ENCODE assay signal across 16 cellular contexts in genomic region chr22:22761963-22762772, GRCh38.
DNase-seq lines count a peak whose midpoint lies in the region; ATAC-seq, FAIRE-seq and TF ChIP-seq lines count a peak whose summit lies in the region.
"Had no signal": no experiment of that assay in that cellular context is flagged by ENCODE, and none has a peak within 500 bp of the region (broad histone marks: within the 10 kb centered on the region; RNA-seq: fewer than 3 reads in every experiment).

No MANE protein-coding gene starts in this region.

- H3K27ac ChIP-seq in K562 (ENCODE audit: extremely low read depth, low read depth, low read length) = no peak overlapping the region
- H3K27ac ChIP-seq: C4-2B had no signal

- H3K9me3 Mint-ChIP-seq in activated naive CD4-positive, alpha-beta T cell treated with anti-CD3 and anti-CD28 coated beads, Interleukin-2, amount 50 U/mL, for 24 hours = no peaks in the 10 kb centered on the region
- H3K9me3 Mint-ChIP-seq: H9 had no signal

- peak overlapping the region; percentile 17 for H3K27ac Mint-ChIP-seq in activated naive CD4-positive, alpha-beta T cell treated with anti-CD3 and anti-CD28 coated beads, Interleukin-2, amount 50 U/mL, for 24 hours
- H3K27ac Mint-ChIP-seq: H9 had no signal

- CTCF ChIA-PET in K562 (lab: Yijun Ruan, JAX; ENCODE audit: low intra/inter-chr PET ratio) = no interaction called here

- no peak overlapping the region for H2AFZ ChIP-seq in K562 (ENCODE audit: low read depth, low read length)

- no peaks in the 10 kb centered on the region for H3K36me3 ChIP-seq in K562 (ENCODE audit: control insufficient read depth, insufficient read depth, low read length)

- no peaks in the 10 kb centered on the region for H3K27me3 Mint-ChIP-seq in activated naive CD4-positive, alpha-beta T cell treated with anti-CD3 and anti-CD28 coated beads, Interleukin-2, amount 50 U/mL, for 24 hours

- H3K4me3 ChIP-seq in K562 = no peak overlapping the region

- no peak overlapping the region for H3K9ac ChIP-seq in K562 (ENCODE audit: insufficient read depth in 1 of 2, low read depth in 2 of 2, low read length in 2 of 2)

- H3K4me1 ChIP-seq in K562 (replicated peaks in 1 of 2; ENCODE audit: control insufficient read depth in 2 of 2, insufficient read depth in 2 of 2, low read length in 2 of 2) = no peaks in the 10 kb centered on the region

- POLR2A ChIA-PET in K562 (lab: Yijun Ruan, JAX) = interaction anchor here (0.8 to 3.9 kb wide), 11 partner anchors 8 to 122 kb away, joined by 3 to 38 read pairs (median 5); no protein-coding TSS in a partner anchor

- H3K36me3 Mint-ChIP-seq in activated naive CD4-positive, alpha-beta T cell treated with anti-CD3 and anti-CD28 coated beads, Interleukin-2, amount 50 U/mL, for 24 hours = no peaks in the 10 kb centered on the region

- in situ Hi-C loops in K562 (cut with MboI) = no loop called here

- BruUV-seq in K562 (replicated peaks; lab: Mats Ljungman, UMichigan) = no TSS peak

- H3K4me1 Mint-ChIP-seq in activated naive CD4-positive, alpha-beta T cell treated with anti-CD3 and anti-CD28 coated beads, Interleukin-2, amount 50 U/mL, for 24 hours = peaks cover 3% of the 10 kb centered on the region
- H3K4me1 Mint-ChIP-seq: H9 had no signal

- DNase-seq in activated naive CD4-positive, alpha-beta T cell treated with anti-CD3 and anti-CD28 coated beads, Interleukin-2, amount 50 U/mL, for 16 hours = no peak
- DNase-seq in K562 (ENCODE audit: extremely low read depth in 1 of 4, low spot score in 3 of 4) (no peak), myocyte (ENCODE audit: low read depth) (peak; percentile 9), HPDE6-E6E7 (ENCODE audit: extremely low spot score) (no peak), NOMO-1 (lab: John Stamatoyannopoulos, UW; ENCODE audit: unreplicated experiment in 2 of 2) (no peak)
- DNase-seq: EL, H9, NCI-H1048, NCI-H1436 treated with DMSO at 0.1 percent for 48 hours, NCI-H2081, NCI-H510A treated with DMSO at 0.1 percent for 48 hours had no signal

- ATAC-seq in K562 (peak; percentile 6), HG03135 (IDR thresholded peaks at IDR 0.05; ENCODE audit: unreplicated experiment) (no peak)

- H3K4me2 ChIP-seq in K562 (ENCODE audit: insufficient read depth, low read length) = no peak overlapping the region

- H4K20me1 ChIP-seq in K562 (replicated peaks; ENCODE audit: control insufficient read depth, insufficient read depth, low read length) = peaks cover 15% of the 10 kb centered on the region; the same call in 1 of the 2 replicates

- no peak overlapping the region for H3K4me3 Mint-ChIP-seq in activated naive CD4-positive, alpha-beta T cell treated with anti-CD3 and anti-CD28 coated beads, Interleukin-2, amount 50 U/mL, for 24 hours
- H3K4me3 Mint-ChIP-seq: H9 had no signal

- no peak for TF ChIP-seq RAD21 in K562 (CRISPR knock-in tag; conservative IDR thresholded peaks at IDR 0.05 in 1 of 2, IDR thresholded peaks at IDR 0.05 in 1 of 2)

- TF ChIP-seq CTCF in K562 (IDR thresholded peaks at IDR 0.05 in 2 of 3, conservative IDR thresholded peaks at IDR 0.05 in 1 of 3; ENCODE audit: insufficient read depth in 2 of 3, low read depth in 1 of 3, low read length in 3 of 3) = no peak

- no peak for TF ChIP-seq POLR2A in K562 (conservative IDR thresholded peaks at IDR 0.05)

- no peaks in the 10 kb centered on the region for H3K79me2 ChIP-seq in K562 (ENCODE audit: control insufficient read depth, insufficient read depth, low read length)

- peaks cover 17 to 21% of the 10 kb centered on the region in 2 experiments for H3K27me3 ChIP-seq in K562 (ENCODE audit: control insufficient read depth in 2 of 2, insufficient read depth in 2 of 2, low read length in 2 of 2)

- H3K9me1 ChIP-seq in K562 (ENCODE audit: control insufficient read depth, insufficient read depth, low read length) = no peaks in the 10 kb centered on the region

- intact Hi-C loops in K562 (cut with micrococcal nuclease) = no loop called here

- TF ChIP-seq EP300 in K562 (IDR thresholded peaks at IDR 0.05; ENCODE audit: low read length) = no peak

- H3K9me3 ChIP-seq in K562 (replicated peaks; ENCODE audit: control insufficient read depth, insufficient read depth, low read depth, low read length) = no peaks in the 10 kb centered on the region

- under 1% methylated on average over 8 of the region's 8 CpGs for WGBS in K562 (ENCODE audit: insufficient coverage, low coverage, missing lambda C conversion rate)

- no peak for FAIRE-seq in K562 (lab: Jason Lieb, UNC)
- FAIRE-seq: A204.1, GM19239 had no signal

TF ChIP-seq in K562, 482 proteins besides CTCF, POLR2A, EP300 and RAD21 (continues in another document):
- no peak for TF ChIP-seq MYNN (IDR thresholded peaks at IDR 0.05)
- TF ChIP-seq MYNN (CRISPR knock-in tag; IDR thresholded peaks at IDR 0.05) = peak; percentile 41; the same call in 1 of the 2 replicates
- 0 out of 2 replicates have a peak, but pooled peaks have one; percentile 8 for TF ChIP-seq TAF7 (tag; IDR thresholded peaks at IDR 0.05)
- TF ChIP-seq MBD2 (IDR thresholded peaks at IDR 0.05; ENCODE audit: borderline replicate concordance, low read depth) = no peak
- TF ChIP-seq HMGXB4 (CRISPR knock-in tag; IDR thresholded peaks at IDR 0.05) = peak; percentile 60; the same call in 1 of the 2 replicates
- 0 out of 2 replicates have a peak, but pooled peaks have one; percentile 27 for TF ChIP-seq KLF1 (tag; IDR thresholded peaks at IDR 0.05)
- 0 out of 2 replicates have a peak, but pooled peaks have one; percentile 46 for TF ChIP-seq TAF15 (IDR thresholded peaks at IDR 0.05; ENCODE audit: low read depth, low read length)
- TF ChIP-seq E2F4 (CRISPR knock-in tag; IDR thresholded peaks at IDR 0.05; ENCODE audit: low read depth) = peak; percentile 69; the same call in 1 of the 2 replicates
- no peak for TF ChIP-seq TOE1 (IDR thresholded peaks at IDR 0.05; ENCODE audit: borderline replicate concordance)
- 0 out of 2 replicates have a peak, but pooled peaks have one; percentile 75 for TF ChIP-seq TOE1 (CRISPR knock-in tag; IDR thresholded peaks at IDR 0.05; ENCODE audit: borderline replicate concordance, low read depth)
- TF ChIP-seq ZBTB1 (CRISPR knock-in tag; IDR thresholded peaks at IDR 0.05; ENCODE audit: borderline replicate concordance, low read depth) = 0 out of 2 replicates have a peak, but pooled peaks have one; percentile 32
- peak; percentile 49; the same call in 1 of the 2 replicates for TF ChIP-seq ZNF134 (CRISPR knock-in tag; conservative IDR thresholded peaks at IDR 0.05)
- TF ChIP-seq TBP (optimal IDR thresholded peaks at IDR 0.05; ENCODE audit: low read depth, low read length) = peak; percentile 35
- no peak for TF ChIP-seq BHLHE40 (IDR thresholded peaks at IDR 0.05; ENCODE audit: low read length)
- no peak for TF ChIP-seq ZNF830 (CRISPR knock-in tag; IDR thresholded peaks at IDR 0.05)
- peak in 1 of 3 experiments; percentile 24 for TF ChIP-seq YY1 (IDR thresholded peaks at IDR 0.05; ENCODE audit: borderline replicate concordance in 1 of 3, control insufficient read depth in 1 of 3, extremely low read depth in 1 of 3, insufficient read depth in 3 of 3, insufficient read length in 1 of 3, insufficient replicate concordance in 2 of 3, low read depth in 1 of 3, low read length in 2 of 3)
- TF ChIP-seq WHSC1 (IDR thresholded peaks at IDR 0.05; ENCODE audit: low read length) = no peak
- TF ChIP-seq ZBTB33 (CRISPR knock-in tag; IDR thresholded peaks at IDR 0.05) = no peak
- peak; percentile 54 for TF ChIP-seq IRF2 (CRISPR knock-in tag; IDR thresholded peaks at IDR 0.05)
- TF ChIP-seq KLF10 (CRISPR knock-in tag; IDR thresholded peaks at IDR 0.05) = no peak
- 0 out of 2 replicates have a peak, but pooled peaks have one; percentile 49 for TF ChIP-seq FOXJ3 (CRISPR knock-in tag; IDR thresholded peaks at IDR 0.05)
- peak; percentile 34; the same call in 1 of the 2 replicates for TF ChIP-seq CEBPG (CRISPR knock-in tag; IDR thresholded peaks at IDR 0.05)
- no peak for TF ChIP-seq CEBPG (tag; conservative IDR thresholded peaks at IDR 0.05 in 1 of 2, IDR thresholded peaks at IDR 0.05 in 1 of 2)
